ENCODE assay signal across 19 cellular contexts in the genomic region with DNA sequence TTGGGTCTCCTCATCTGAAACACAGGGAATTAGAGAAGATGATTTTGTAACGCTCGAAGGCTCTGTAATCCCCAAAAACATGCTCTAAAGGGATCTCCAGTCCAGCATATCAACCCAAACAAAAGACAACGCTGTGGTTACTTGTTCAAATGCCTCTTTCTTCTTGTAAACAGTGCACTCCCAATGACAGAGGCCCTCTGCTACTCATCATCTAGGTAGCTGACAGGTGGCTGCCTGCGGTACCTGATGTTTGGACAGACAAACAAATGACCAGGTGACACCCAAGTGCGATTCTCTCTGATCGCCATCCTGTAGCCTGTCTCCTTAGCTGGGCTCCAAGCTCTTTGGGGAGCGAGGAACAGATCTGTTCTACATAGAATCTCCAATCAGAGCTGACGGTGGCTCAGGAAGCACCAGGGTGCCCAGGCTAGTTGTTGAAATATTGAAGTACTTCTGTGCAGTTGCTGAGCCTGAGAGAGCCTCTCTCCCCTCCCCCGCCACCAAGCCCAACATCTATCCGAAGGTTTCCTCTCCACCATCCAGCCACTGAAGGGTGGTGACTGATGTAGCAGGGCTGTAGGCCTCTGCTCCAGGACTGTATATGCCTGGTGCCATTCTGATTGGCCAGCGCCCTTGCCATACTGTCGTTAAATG.
DNase-seq lines count a peak whose midpoint lies in the region; ATAC-seq and TF ChIP-seq lines count a peak whose summit lies in the region.
"Had no signal": no experiment of that assay in that cellular context is flagged by ENCODE, and none has a peak within 500 bp of the region (broad histone marks: within the 10 kb centered on the region; RNA-seq: fewer than 3 reads in every experiment).

No MANE protein-coding gene starts in this region.

- H3K4me3 Mint-ChIP-seq in mesothelial cell of epicardium: no peak overlapping the region
- H3K4me3 Mint-ChIP-seq: naive B cell had no signal

- H3K4me1 Mint-ChIP-seq in mesothelial cell of epicardium: peaks cover 36% of the 10 kb centered on the region

- H3K27me3 Mint-ChIP-seq in mesothelial cell of epicardium (ENCODE audit: low read depth): peaks cover 2% of the 10 kb centered on the region

- TF ChIP-seq CTCF in VCaP (conservative IDR thresholded peaks at IDR 0.05) (no peak), mesothelial cell of epicardium (IDR thresholded peaks at IDR 0.05; ENCODE audit: unreplicated experiment) (no peak)

- H3K9me3 Mint-ChIP-seq in mesothelial cell of epicardium: no peaks in the 10 kb centered on the region
- H3K9me3 Mint-ChIP-seq: naive B cell had no signal

- DNase-seq in DMS153 treated with DMSO at 0.1 percent for 48 hours (lab: John Stamatoyannopoulos, UW; ENCODE audit: unreplicated experiment) (peak; percentile 69), NCI-H187 (lab: John Stamatoyannopoulos, UW) (peak; percentile 49 to 54), mesothelial cell of epicardium (ENCODE audit: low spot score in 2 of 2, unreplicated experiment in 2 of 2) (no peak), ecto neural progenitor cell (ENCODE audit: low spot score) (no peak), NCI-H526 treated with DMSO at 0.1 percent for 48 hours (lab: John Stamatoyannopoulos, UW) (no peak)
- DNase-seq: activated CD4-positive, alpha-beta T cell treated with anti-CD3 and anti-CD28 coated beads for 4 hours; activated CD8-positive, alpha-beta memory T cell treated with anti-CD3 and anti-CD28 coated beads, Interleukin-2, amount 50 U/mL, for 48 hours; activated gamma-delta T cell treated with Interleukin-2 at 50 U/mL for 16 hours; AML-193; anterior cingulate cortex; GOT3; KG1; left ventricle myocardium superior; naive B cell; small intestine had no signal

- peak overlapping the region; percentile 34 for H3K27ac Mint-ChIP-seq in mesothelial cell of epicardium

- ATAC-seq in HG03097 (IDR thresholded peaks at IDR 0.05; ENCODE audit: low FRiP score, unreplicated experiment): no peak
- ATAC-seq in HG02885 (IDR thresholded peaks at IDR 0.05; ENCODE audit: poor library complexity, unreplicated experiment): no peak
- ATAC-seq: left ventricle myocardium superior had no signal

- no peaks in the 10 kb centered on the region for H3K36me3 Mint-ChIP-seq in mesothelial cell of epicardium
- H3K36me3 Mint-ChIP-seq: naive B cell had no signal

- peak overlapping the region; percentile 85 for H3K27ac ChIP-seq in VCaP
- H3K27ac ChIP-seq: SK-N-MC had no signal

Comparison
In these comparisons a context has a peak if more than half of its experiments do, and no peak if none do; other contexts are left out.
1. DNase-seq: peak in DMS153 treated with DMSO at 0.1 percent for 48 hours (single experiment) and NCI-H187 (2 of 2); none in mesothelial cell of epicardium (0 of 2), ecto neural progenitor cell (single experiment) and NCI-H526 treated with DMSO at 0.1 percent for 48 hours (single experiment).